ENCODE assay signal across 28 cellular contexts in the genomic region with DNA sequence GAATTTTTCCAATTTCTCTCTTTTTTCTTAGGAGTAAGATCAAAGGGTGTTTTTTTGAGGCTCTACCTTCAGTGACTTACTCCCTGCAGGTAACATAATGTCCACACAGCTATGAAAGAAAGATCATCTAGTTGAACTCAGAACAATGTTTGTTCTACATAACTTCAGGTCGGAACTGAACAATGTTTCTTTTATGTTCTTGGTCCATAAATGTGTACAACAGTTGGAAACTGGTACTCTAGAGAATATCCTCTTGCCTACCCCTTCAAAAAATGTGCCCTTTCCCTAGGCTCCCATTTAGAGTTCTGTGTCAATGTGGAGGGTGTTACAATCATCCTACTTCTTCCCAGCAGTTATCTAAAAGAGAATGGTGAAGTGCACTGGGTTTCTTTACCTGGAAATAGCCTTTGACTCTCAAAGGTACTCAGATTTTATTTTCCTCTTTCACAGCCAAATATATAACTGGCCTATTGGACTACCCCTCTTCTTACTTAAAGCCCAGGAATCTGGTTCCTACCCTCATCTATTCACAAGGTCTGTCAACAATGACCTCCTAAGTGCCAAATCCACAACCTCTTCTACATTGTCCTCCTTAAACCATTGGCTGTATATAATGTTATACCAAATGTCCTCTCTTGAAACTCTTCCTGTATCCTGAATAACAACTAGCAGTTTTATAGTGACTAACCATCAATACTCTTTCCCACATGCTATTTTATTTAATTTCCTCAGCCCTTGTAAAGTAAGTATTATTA.
"Had no signal": no experiment of that assay in that cellular context is flagged by ENCODE, and none has a peak within 500 bp of the region (broad histone marks: within the 10 kb centered on the region; RNA-seq: fewer than 3 reads in every experiment).

No MANE protein-coding gene starts in this region.

- H3K4me3 ChIP-seq: MG63 had no signal

- H3K4me1 Mint-ChIP-seq: activated naive CD8-positive, alpha-beta T cell treated with anti-CD3 and anti-CD28 coated beads, Interleukin-2, amount 50 U/mL, for 24 hours had no signal

- H3K27me3 ChIP-seq: brain microvascular endothelial cell, MG63 had no signal

- H3K9me3 ChIP-seq: MG63 had no signal

- ATAC-seq: activated CD8-positive, alpha-beta T cell treated with anti-CD3 and anti-CD28 coated beads for 36 hours; activated naive CD8-positive, alpha-beta T cell treated with anti-CD3 and anti-CD28 coated beads, Interleukin-2, amount 50 U/mL, for 24 hours had no signal

- H3K4me3 Mint-ChIP-seq: activated CD8-positive, alpha-beta T cell treated with anti-CD3 and anti-CD28 coated beads for 36 hours; activated naive CD4-positive, alpha-beta T cell treated with anti-CD3 and anti-CD28 coated beads, Interleukin-2, amount 10 ng/mL, durations not matched to agents 7 days and 5 days; activated naive CD8-positive, alpha-beta T cell; activated naive CD8-positive, alpha-beta T cell treated with anti-CD3 and anti-CD28 coated beads, Interleukin-2, amount 50 U/mL, for 24 hours; activated T-helper 1 cell treated with anti-CD3 and anti-CD28 coated beads, Interleukin-12 subunit alpha, Interleukin-12 subunit beta, Interleukin-2, Interleukin-4 antibody, amounts not matched to agents 30 ng/mL and 10 ng/mL and 1 ng/mL, durations not matched to agents 14 hours and 24 hours and 36 hours had no signal

- H3K36me3 ChIP-seq: brain microvascular endothelial cell had no signal

- H3K27ac Mint-ChIP-seq: activated CD8-positive, alpha-beta T cell treated with anti-CD3 and anti-CD28 coated beads for 36 hours; activated naive CD4-positive, alpha-beta T cell treated with anti-CD3 and anti-CD28 coated beads, Interleukin-2, amount 10 ng/mL, durations not matched to agents 7 days and 5 days; activated naive CD8-positive, alpha-beta T cell; activated naive CD8-positive, alpha-beta T cell treated with anti-CD3 and anti-CD28 coated beads, Interleukin-2, amount 50 U/mL, for 24 hours; activated T-helper 1 cell treated with anti-CD3 and anti-CD28 coated beads, Interleukin-12 subunit alpha, Interleukin-12 subunit beta, Interleukin-2, Interleukin-4 antibody, amounts not matched to agents 30 ng/mL and 10 ng/mL and 1 ng/mL, durations not matched to agents 14 hours and 24 hours and 36 hours had no signal

- H3K27ac ChIP-seq: brain microvascular endothelial cell, WERI-Rb-1 had no signal

- DNase-seq: activated CD4-positive, alpha-beta T cell treated with anti-CD3 and anti-CD28 coated beads for 1 hour; activated CD4-positive, alpha-beta T cell treated with anti-CD3 and anti-CD28 coated beads for 48 hours; activated CD4-positive, CD25-positive, alpha-beta regulatory T cell; activated CD8-positive, alpha-beta T cell treated with anti-CD3 and anti-CD28 coated beads for 36 hours; activated gamma-delta T cell treated with Interleukin-2 at 50 U/mL for 16 hours; activated naive CD4-positive, alpha-beta T cell treated with anti-CD3 and anti-CD28 coated beads, Interleukin-2, amount 10 ng/mL, durations not matched to agents 7 days and 5 days; activated naive CD8-positive, alpha-beta T cell treated with anti-CD3 and anti-CD28 coated beads, Interleukin-2, amount 50 U/mL, for 24 hours; activated T-cell treated with anti-CD3 and anti-CD28 coated beads, Interleukin-2, amount 50 U/mL, for 1 hour; anterior cingulate cortex; central memory CD4-positive, alpha-beta T cell; Karpas-422; MG63; NCI-H1092; NCI-H1436 treated with DMSO at 0.1 percent for 48 hours; NCI-H1694 treated with DMSO at 0.1 percent for 48 hours; NCI-H2029; NCI-H345; NCI-H510A; NCI-H526; NCI-H748 treated with DMSO at 0.1 percent for 48 hours; Right ventricle myocardium superior; SW 1271; T-helper 1 cell; T1000; WERI-Rb-1 had no signal

- H3K27me3 Mint-ChIP-seq: activated CD8-positive, alpha-beta T cell treated with anti-CD3 and anti-CD28 coated beads for 36 hours; activated naive CD4-positive, alpha-beta T cell treated with anti-CD3 and anti-CD28 coated beads, Interleukin-2, amount 10 ng/mL, durations not matched to agents 7 days and 5 days; activated naive CD8-positive, alpha-beta T cell; activated naive CD8-positive, alpha-beta T cell treated with anti-CD3 and anti-CD28 coated beads, Interleukin-2, amount 50 U/mL, for 24 hours had no signal
